ENCODE assay signal across 19 cellular contexts in genomic region chr4:122966201-122966600, GRCh38. TPM values are rescaled to one million over a fixed set of nuclear protein-coding genes. Genes with fewer than 3 reads are reported as not detected.
DNase-seq lines count a peak whose midpoint lies in the region; FAIRE-seq and TF ChIP-seq lines count a peak whose summit lies in the region.
"Had no signal": no experiment of that assay in that cellular context is flagged by ENCODE, and none has a peak within 500 bp of the region (broad histone marks: within the 10 kb centered on the region; RNA-seq: fewer than 3 reads in every experiment).

No MANE protein-coding gene starts in this region.

- no peak overlapping the region for H3K4me3 Mint-ChIP-seq in osteocyte (ENCODE audit: unreplicated experiment)
- H3K4me3 Mint-ChIP-seq: B cell; CD4-positive, alpha-beta T cell; CD8-positive, alpha-beta T cell had no signal

- H3K27ac ChIP-seq in spleen (no peak overlapping the region), prostate gland (no peak overlapping the region)
- H3K27ac ChIP-seq: 22Rv1; A549; BLaER1 treated with 17β-estradiol and CSF1 and Interleukin-3, amounts not matched to agents 10 nM and 100 nM; C4-2B had no signal

- H3K4me1 ChIP-seq in HAP-1 (peaks cover 22% of the 10 kb centered on the region), spleen (no peaks in the 10 kb centered on the region), prostate gland (replicated peaks) (no peaks in the 10 kb centered on the region)
- H3K4me1 ChIP-seq: BLaER1 treated with 17β-estradiol and CSF1 and Interleukin-3, amounts not matched to agents 10 nM and 100 nM; Caco-2 had no signal

- H3K27ac Mint-ChIP-seq in osteocyte (ENCODE audit: unreplicated experiment): peak overlapping the region; percentile 66
- H3K27ac Mint-ChIP-seq: B cell; CD4-positive, alpha-beta T cell; CD8-positive, alpha-beta T cell had no signal

- peaks cover 7% of the 10 kb centered on the region for H3K9me3 Mint-ChIP-seq in osteocyte (ENCODE audit: unreplicated experiment)
- H3K9me3 Mint-ChIP-seq: CD4-positive, alpha-beta T cell; CD8-positive, alpha-beta T cell had no signal

- in situ Hi-C loops in HAP-1 (cut with MboI; ENCODE audit: low sequenced_read_pairs): no loop called here

- H3K36me3 ChIP-seq in HAP-1 (replicated peaks) (no peaks in the 10 kb centered on the region; the same call in 1 of the 2 replicates), spleen (peaks cover 0 to 12% (median 0%) of the 10 kb centered on the region in 6 donors), prostate gland (no peaks in the 10 kb centered on the region)

- no peak for TF ChIP-seq CTCF in osteocyte (IDR thresholded peaks at IDR 0.05)
- TF ChIP-seq CTCF in spleen (IDR thresholded peaks at IDR 0.05 in 8 of 11, conservative IDR thresholded peaks at IDR 0.05 in 3 of 11): no peak
- no peak for TF ChIP-seq CTCF in prostate gland (IDR thresholded peaks at IDR 0.05)

- peak; percentile 36 for FAIRE-seq in GM12892 (lab: Jason Lieb, UNC)
- FAIRE-seq: A549, GM12891, GM18507 had no signal

- 89 to 92% (median 91%) methylated on average over 4 of the region's 4 CpGs for WGBS in spleen, 5 donors
- 86% methylated on average over 4 of the region's 4 CpGs for WGBS in prostate gland

- TF ChIP-seq POLR2A in GM12892 (IDR thresholded peaks at IDR 0.05; ENCODE audit: low read depth, low read length) (no peak), spleen (IDR thresholded peaks at IDR 0.05) (no peak), prostate gland (IDR thresholded peaks at IDR 0.05) (no peak)

- H3K27me3 Mint-ChIP-seq in osteocyte (ENCODE audit: unreplicated experiment): no peaks in the 10 kb centered on the region
- H3K27me3 Mint-ChIP-seq: B cell; CD4-positive, alpha-beta T cell had no signal

- H3K9me3 ChIP-seq in HAP-1: no peaks in the 10 kb centered on the region
- H3K9me3 ChIP-seq in spleen: no peaks in the 10 kb centered on the region
- H3K9me3 ChIP-seq in prostate gland: no peaks in the 10 kb centered on the region
- H3K9me3 ChIP-seq: A549, Caco-2 had no signal

- intact Hi-C loops in spleen (cut with DNase I; ENCODE audit: low total_unique reads): no loop called here
- intact Hi-C loops in prostate gland (cut with DNase I): no loop called here

- H3K4me3 ChIP-seq in HAP-1 (no peak overlapping the region), spleen (no peak overlapping the region), prostate gland (no peak overlapping the region)
- H3K4me3 ChIP-seq: A549; BLaER1 treated with 17β-estradiol and CSF1 and Interleukin-3, amounts not matched to agents 10 nM and 100 nM had no signal

- H3K27me3 ChIP-seq in HAP-1 (ENCODE audit: low read depth) (no peaks in the 10 kb centered on the region), spleen (replicated peaks in 1 of 7) (no peaks in the 10 kb centered on the region), prostate gland (replicated peaks; ENCODE audit: insufficient read depth) (no peaks in the 10 kb centered on the region)
- H3K27me3 ChIP-seq: BLaER1 treated with 17β-estradiol and CSF1 and Interleukin-3, amounts not matched to agents 10 nM and 100 nM had no signal

- H3K4me1 Mint-ChIP-seq in osteocyte (ENCODE audit: unreplicated experiment): peaks cover 51% of the 10 kb centered on the region
- H3K4me1 Mint-ChIP-seq: B cell had no signal

- DNase-seq in GM12892 (ENCODE audit: insufficient read length): no peak
- peak; percentile 57 to 99 for DNase-seq in HAP-1 (ENCODE audit: low spot score in 2 of 2)
- no peak for DNase-seq in osteocyte (ENCODE audit: extremely low spot score, unreplicated experiment)
- no peak for DNase-seq in spleen
- no peak for DNase-seq in prostate gland (ENCODE audit: low spot score)
- DNase-seq: AML-193; Caco-2; Calu3; CD4-positive, alpha-beta T cell; CD8-positive, alpha-beta T cell; DMS79 treated with DMSO at 0.1 percent for 48 hours; GF-D8 had no signal

- peaks cover 3% of the 10 kb centered on the region for H3K36me3 Mint-ChIP-seq in osteocyte (ENCODE audit: unreplicated experiment)

RNA-seq across cellular contexts. Expression of gene NUDT6, which starts 43.8 kb away (rescaled TPM):
- polyA plus RNA-seq in GM12892 (2012; ENCODE audit: missing spikeins): 8.0 TPM
- total RNA-seq in osteocyte (4.8 and 6.9 TPM in 2 replicates), spleen (1 to 10 TPM; 1.4 to 9.1 (median 4.7) TPM), prostate gland (10 to 100 TPM in 1 of 2 donors, 1 to 10 TPM in 1; 6.6 to 12.4 TPM)
- 10 to 100 TPM in 2 of 3 donors, 1 to 10 TPM in 1; 5.5 to 12.5 (median 10.1) TPM for polyA plus RNA-seq in spleen

Comparison
In these comparisons a context has a peak if more than half of its experiments do, and no peak if none do; other contexts are left out.
1. DNase-seq: peak in HAP-1 (2 of 2); none in GM12892 (single experiment), osteocyte (single experiment), spleen (single experiment) and prostate gland (single experiment).